Comparison of ENCODE assay signal across 13 cellular contexts in genomic region chr17:66667491-66668030, GRCh38.
DNase-seq lines count a peak whose midpoint lies in the region; ATAC-seq and TF ChIP-seq lines count a peak whose summit lies in the region.
"Had no signal": no experiment of that assay in that cellular context is flagged by ENCODE, and none has a peak within 500 bp of the region (broad histone marks: within the 10 kb centered on the region; RNA-seq: fewer than 3 reads in every experiment).

No MANE protein-coding gene starts in this region.

- H3K79me2 ChIP-seq in hepatocyte: no peaks in the 10 kb centered on the region

- intact Hi-C loops in naive thymus-derived CD4-positive, alpha-beta T cell (cut with micrococcal nuclease): no loop called here
- intact Hi-C loops in Caco-2 (cut with micrococcal nuclease; ENCODE audit: unreplicated experiment): no loop called here

- BruUV-seq in Caco-2 (replicated peaks; lab: Mats Ljungman, UMichigan): no TSS peak

- peak; percentile 66 for ATAC-seq in activated CD8-positive, alpha-beta memory T cell treated with anti-CD3 and anti-CD28 coated beads, Interleukin-2, amount 10 ng/mL, durations not matched to agents 7 days and 5 days
- peak; percentile 90 for ATAC-seq in naive thymus-derived CD4-positive, alpha-beta T cell
- peak; percentile 98 for ATAC-seq in stimulated activated naive CD8-positive, alpha-beta T cell treated with anti-CD3 and anti-CD28 coated beads, Interleukin-15, amount 100 ng/mL, for 72 hours

- peaks cover 16 to 53% of the 10 kb centered on the region in 2 donors for H3K4me1 ChIP-seq in naive thymus-derived CD4-positive, alpha-beta T cell (ENCODE audit: control insufficient read depth in 2 of 2, insufficient read depth in 2 of 2, low read length in 2 of 2)
- H3K4me1 ChIP-seq in Caco-2 (no peaks in the 10 kb centered on the region), hepatocyte (ENCODE audit: insufficient read depth) (no peaks in the 10 kb centered on the region)

- H3K9me2 ChIP-seq in hepatocyte (replicated peaks; ENCODE audit: insufficient read depth): no peaks in the 10 kb centered on the region

- peak overlapping the region; percentile 4 for H3K27ac Mint-ChIP-seq in activated CD8-positive, alpha-beta memory T cell treated with anti-CD3 and anti-CD28 coated beads, Interleukin-2, amount 10 ng/mL, durations not matched to agents 7 days and 5 days
- peak overlapping the region; percentile 19 to 98 (median 74) for H3K27ac Mint-ChIP-seq in naive thymus-derived CD4-positive, alpha-beta T cell
- peak overlapping the region; percentile 49 to 87 for H3K27ac Mint-ChIP-seq in stimulated activated naive CD8-positive, alpha-beta T cell treated with anti-CD3 and anti-CD28 coated beads, Interleukin-15, amount 100 ng/mL, for 72 hours
- no peak overlapping the region for H3K27ac Mint-ChIP-seq in Caco-2 (ENCODE audit: unreplicated experiment)
- H3K27ac Mint-ChIP-seq: activated B cell treated with CpG ODN at 0.5 μM for 24 hours, H9 had no signal

- no peak overlapping the region for H3K4me3 Mint-ChIP-seq in activated CD8-positive, alpha-beta memory T cell treated with anti-CD3 and anti-CD28 coated beads, Interleukin-2, amount 10 ng/mL, durations not matched to agents 7 days and 5 days
- H3K4me3 Mint-ChIP-seq in naive thymus-derived CD4-positive, alpha-beta T cell: peak overlapping the region; percentile 44 to 75 (median 66)
- peak overlapping the region; percentile 64 to 80 for H3K4me3 Mint-ChIP-seq in stimulated activated naive CD8-positive, alpha-beta T cell treated with anti-CD3 and anti-CD28 coated beads, Interleukin-15, amount 100 ng/mL, for 72 hours
- no peak overlapping the region for H3K4me3 Mint-ChIP-seq in Caco-2 (ENCODE audit: unreplicated experiment)
- H3K4me3 Mint-ChIP-seq: activated B cell treated with CpG ODN at 0.5 μM for 24 hours, H9 had no signal

- 97% methylated on average over 4 of the region's 4 CpGs for WGBS in hepatocyte (ENCODE audit: low lambda C conversion rate, missing lambda C conversion rate)

- H3K4me2 ChIP-seq in hepatocyte: no peak overlapping the region

- no peaks in the 10 kb centered on the region for H3K27me3 Mint-ChIP-seq in activated CD8-positive, alpha-beta memory T cell treated with anti-CD3 and anti-CD28 coated beads, Interleukin-2, amount 10 ng/mL, durations not matched to agents 7 days and 5 days
- H3K27me3 Mint-ChIP-seq in naive thymus-derived CD4-positive, alpha-beta T cell: no peaks in the 10 kb centered on the region
- no peaks in the 10 kb centered on the region for H3K27me3 Mint-ChIP-seq in stimulated activated naive CD8-positive, alpha-beta T cell treated with anti-CD3 and anti-CD28 coated beads, Interleukin-15, amount 100 ng/mL, for 72 hours
- no peaks in the 10 kb centered on the region for H3K27me3 Mint-ChIP-seq in Caco-2 (ENCODE audit: insufficient read depth, unreplicated experiment)

- no peaks in the 10 kb centered on the region for H3K9me3 ChIP-seq in naive thymus-derived CD4-positive, alpha-beta T cell (ENCODE audit: control insufficient read depth in 2 of 3, low read length in 3 of 3)
- H3K9me3 ChIP-seq in Caco-2 (no peaks in the 10 kb centered on the region), hepatocyte (ENCODE audit: low read depth) (no peaks in the 10 kb centered on the region)

- H3K9me3 Mint-ChIP-seq in activated CD8-positive, alpha-beta memory T cell treated with anti-CD3 and anti-CD28 coated beads, Interleukin-2, amount 10 ng/mL, durations not matched to agents 7 days and 5 days (ENCODE audit: low read depth): no peaks in the 10 kb centered on the region
- peaks cover 0 to 5% (median 0%) of the 10 kb centered on the region in 11 donors for H3K9me3 Mint-ChIP-seq in naive thymus-derived CD4-positive, alpha-beta T cell
- H3K9me3 Mint-ChIP-seq in stimulated activated naive CD8-positive, alpha-beta T cell treated with anti-CD3 and anti-CD28 coated beads, Interleukin-15, amount 100 ng/mL, for 72 hours: no peaks in the 10 kb centered on the region
- H3K9me3 Mint-ChIP-seq in Caco-2 (ENCODE audit: unreplicated experiment): peaks cover 14% of the 10 kb centered on the region

- H4K20me1 ChIP-seq in hepatocyte (ENCODE audit: insufficient read depth, poor library complexity, severe bottlenecking): no peaks in the 10 kb centered on the region

- CTCF ChIA-PET in activated CD8-positive, alpha-beta memory T cell treated with anti-CD3 and anti-CD28 coated beads, Interleukin-2, amount 10 ng/mL, durations not matched to agents 7 days and 5 days (lab: Charles Lee): no interaction called here
- CTCF ChIA-PET in naive thymus-derived CD4-positive, alpha-beta T cell (lab: Charles Lee): no interaction called here
- CTCF ChIA-PET in Caco-2 (lab: Charles Lee): no interaction called here

- no peak overlapping the region for H3K4me3 ChIP-seq in naive thymus-derived CD4-positive, alpha-beta T cell (ENCODE audit: low read length)
- H3K4me3 ChIP-seq in Caco-2 (ENCODE audit: low read depth, low read length) (no peak overlapping the region), hepatocyte (no peak overlapping the region)

- H3K4me1 Mint-ChIP-seq in activated CD8-positive, alpha-beta memory T cell treated with anti-CD3 and anti-CD28 coated beads, Interleukin-2, amount 10 ng/mL, durations not matched to agents 7 days and 5 days: peaks cover 30% of the 10 kb centered on the region
- peaks cover 53 to 98% (median 84%) of the 10 kb centered on the region in 7 donors for H3K4me1 Mint-ChIP-seq in naive thymus-derived CD4-positive, alpha-beta T cell
- H3K4me1 Mint-ChIP-seq in stimulated activated naive CD8-positive, alpha-beta T cell treated with anti-CD3 and anti-CD28 coated beads, Interleukin-15, amount 100 ng/mL, for 72 hours: peaks cover 90% of the 10 kb centered on the region
- no peaks in the 10 kb centered on the region for H3K4me1 Mint-ChIP-seq in Caco-2 (ENCODE audit: low read depth, unreplicated experiment)
- H3K4me1 Mint-ChIP-seq: activated B cell treated with CpG ODN at 0.5 μM for 24 hours had no signal

- DNase-seq in activated gamma-delta T cell treated with Interleukin-2 at 50 U/mL for 16 hours (peak; percentile 44), activated gamma-delta T cell (lab: John Stamatoyannopoulos, UW) (no peak), caudate nucleus (lab: John Stamatoyannopoulos, UW) (no peak), Caco-2 (no peak), hepatocyte (ENCODE audit: low spot score) (no peak)
- peak; percentile 68 for DNase-seq in activated CD8-positive, alpha-beta memory T cell treated with anti-CD3 and anti-CD28 coated beads, Interleukin-2, amount 10 ng/mL, durations not matched to agents 7 days and 5 days
- DNase-seq in naive thymus-derived CD4-positive, alpha-beta T cell: peak in 8 of 9 donors; percentile 46 to 82 (median 68)
- DNase-seq in stimulated activated naive CD8-positive, alpha-beta T cell treated with anti-CD3 and anti-CD28 coated beads, Interleukin-15, amount 100 ng/mL, for 72 hours: peak; percentile 66 to 86
- DNase-seq: 8988T; activated B cell treated with CpG ODN at 0.5 μM for 24 hours; H9; NK-92 treated with Interleukin-12 subunit alpha and Interleukin-12 subunit beta, amount 100 ng/mL, for 24 hours had no signal

- H3K36me3 ChIP-seq in naive thymus-derived CD4-positive, alpha-beta T cell (ENCODE audit: control insufficient read depth in 2 of 3, insufficient read depth in 3 of 3, low read length in 3 of 3): no peaks in the 10 kb centered on the region
- H3K36me3 ChIP-seq in Caco-2 (ENCODE audit: control insufficient read depth, insufficient read depth, low read length): no peaks in the 10 kb centered on the region
- H3K36me3 ChIP-seq in hepatocyte (replicated peaks; ENCODE audit: insufficient read depth, low read depth): no peaks in the 10 kb centered on the region

- TF ChIP-seq CTCF in Caco-2 (IDR thresholded peaks at IDR 0.05; ENCODE audit: insufficient read depth in 1 of 2, low read depth in 1 of 2, low read length in 1 of 2, severe bottlenecking in 1 of 2, unreplicated experiment in 1 of 2) (no peak), hepatocyte (IDR thresholded peaks at IDR 0.05; ENCODE audit: poor library complexity) (no peak)

- H3K36me3 Mint-ChIP-seq in activated CD8-positive, alpha-beta memory T cell treated with anti-CD3 and anti-CD28 coated beads, Interleukin-2, amount 10 ng/mL, durations not matched to agents 7 days and 5 days: peaks cover 16% of the 10 kb centered on the region
- peaks cover 9 to 38% (median 22%) of the 10 kb centered on the region in 5 donors for H3K36me3 Mint-ChIP-seq in naive thymus-derived CD4-positive, alpha-beta T cell
- no peaks in the 10 kb centered on the region for H3K36me3 Mint-ChIP-seq in Caco-2 (ENCODE audit: insufficient read depth, unreplicated experiment)

- H3K27me3 ChIP-seq in naive thymus-derived CD4-positive, alpha-beta T cell (ENCODE audit: control insufficient read depth in 2 of 2, insufficient read depth in 2 of 2, low read length in 2 of 2): no peaks in the 10 kb centered on the region
- H3K27me3 ChIP-seq in Caco-2 (replicated peaks; ENCODE audit: control insufficient read depth, insufficient read depth, low read length) (no peaks in the 10 kb centered on the region), hepatocyte (no peaks in the 10 kb centered on the region)

- H2AFZ ChIP-seq in hepatocyte: no peak overlapping the region

- no peak overlapping the region for H3K27ac ChIP-seq in naive thymus-derived CD4-positive, alpha-beta T cell (ENCODE audit: low read depth, low read length)
- H3K27ac ChIP-seq in caudate nucleus (ENCODE audit: low read depth, low read length) (no peak overlapping the region), hepatocyte (no peak overlapping the region)
- H3K27ac ChIP-seq: epithelial cell of prostate had no signal

- POLR2A ChIA-PET in naive thymus-derived CD4-positive, alpha-beta T cell (lab: Charles Lee): no interaction called here
- POLR2A ChIA-PET in Caco-2 (lab: Charles Lee): no interaction called here

Comparison
In these comparisons a context has a peak if more than half of its experiments do, and no peak if none do; other contexts are left out.
1. DNase-seq: peak in activated gamma-delta T cell treated with Interleukin-2 at 50 U/mL for 16 hours (single experiment), activated CD8-positive, alpha-beta memory T cell treated with anti-CD3 and anti-CD28 coated beads, Interleukin-2, amount 10 ng/mL, durations not matched to agents 7 days and 5 days (single experiment), naive thymus-derived CD4-positive, alpha-beta T cell (8 of 9) and stimulated activated naive CD8-positive, alpha-beta T cell treated with anti-CD3 and anti-CD28 coated beads, Interleukin-15, amount 100 ng/mL, for 72 hours (2 of 2); none in activated gamma-delta T cell (single experiment), caudate nucleus (0 of 61), Caco-2 (0 of 2) and hepatocyte (single experiment).
2. H3K4me3 Mint-ChIP-seq: peak in naive thymus-derived CD4-positive, alpha-beta T cell (10 of 10) and stimulated activated naive CD8-positive, alpha-beta T cell treated with anti-CD3 and anti-CD28 coated beads, Interleukin-15, amount 100 ng/mL, for 72 hours (2 of 2); none in activated CD8-positive, alpha-beta memory T cell treated with anti-CD3 and anti-CD28 coated beads, Interleukin-2, amount 10 ng/mL, durations not matched to agents 7 days and 5 days (single experiment) and Caco-2 (single experiment).
3. Peak in every context shown above with its lines, with median percentiles within 50 percentile points of each other: ATAC-seq.